ENCODE assay signal across 19 cellular contexts in genomic region chr9:109963079-109963478, GRCh38.
"Had no signal": no experiment of that assay in that cellular context is flagged by ENCODE, and none has a peak within 500 bp of the region (broad histone marks: within the 10 kb centered on the region; RNA-seq: fewer than 3 reads in every experiment).

No MANE protein-coding gene starts in this region.

- H3K27me3 ChIP-seq: esophagus squamous epithelium, suprapubic skin had no signal

- ATAC-seq: activated CD8-positive, alpha-beta memory T cell treated with anti-CD3 and anti-CD28 coated beads, Interleukin-2, amount 10 ng/mL, durations not matched to agents 7 days and 5 days; left ventricle myocardium superior; right cardiac atrium; stimulated activated naive CD8-positive, alpha-beta T cell treated with anti-CD3 and anti-CD28 coated beads, Interleukin-15, Interleukin-2, amounts not matched to agents 100 U/mL and 50 U/mL, for 24 hours had no signal

- H3K9me3 Mint-ChIP-seq: activated CD4-positive, alpha-beta memory T cell treated with anti-CD3 and anti-CD28 coated beads for 36 hours; activated naive CD4-positive, alpha-beta T cell treated with anti-CD3 and anti-CD28 coated beads, Interleukin-2, amount 50 U/mL, for 24 hours; activated T-helper 2 cell treated with anti-CD3 and anti-CD28 coated beads, Interferon-gamma antibody, Interleukin-2, Interleukin-4, amounts not matched to agents 10 μg/mL and 5 μg/mL and 100 μg/mL, durations not matched to agents 14 hours and 24 hours and 36 hours; neural crest cell had no signal

- H3K36me3 ChIP-seq: esophagus squamous epithelium, prostate gland, suprapubic skin had no signal

- FAIRE-seq: colon, kidney had no signal

- H3K4me1 ChIP-seq: prostate gland had no signal

- H3K9me3 ChIP-seq: esophagus squamous epithelium, prostate gland, suprapubic skin had no signal

- H3K27me3 Mint-ChIP-seq: activated naive CD4-positive, alpha-beta T cell treated with anti-CD3 and anti-CD28 coated beads, Interleukin-2, amount 50 U/mL, for 24 hours had no signal

- H3K4me3 ChIP-seq: esophagus squamous epithelium, prostate gland, skin epidermis, suprapubic skin had no signal

- H3K4me3 Mint-ChIP-seq: activated CD4-positive, alpha-beta memory T cell treated with anti-CD3 and anti-CD28 coated beads for 36 hours; activated CD8-positive, alpha-beta memory T cell treated with anti-CD3 and anti-CD28 coated beads, Interleukin-2, amount 10 ng/mL, durations not matched to agents 7 days and 5 days; activated naive CD4-positive, alpha-beta T cell treated with anti-CD3 and anti-CD28 coated beads, Interleukin-2, amount 50 U/mL, for 24 hours; neural crest cell had no signal

- H3K36me3 Mint-ChIP-seq: activated CD4-positive, alpha-beta memory T cell treated with anti-CD3 and anti-CD28 coated beads for 36 hours; activated CD8-positive, alpha-beta memory T cell treated with anti-CD3 and anti-CD28 coated beads, Interleukin-2, amount 10 ng/mL, durations not matched to agents 7 days and 5 days; activated naive CD4-positive, alpha-beta T cell treated with anti-CD3 and anti-CD28 coated beads, Interleukin-2, amount 50 U/mL, for 24 hours had no signal

- DNase-seq: activated CD4-positive, alpha-beta memory T cell treated with anti-CD3 and anti-CD28 coated beads for 36 hours; activated CD8-positive, alpha-beta memory T cell treated with anti-CD3 and anti-CD28 coated beads, Interleukin-2, amount 10 ng/mL, durations not matched to agents 7 days and 5 days; activated T-cell treated with anti-CD3 and anti-CD28 coated beads, Interleukin-2, amount 50 U/mL, for 1 hour; esophagus squamous epithelium; hippocampal formation; kidney; left ventricle myocardium superior; mesendoderm; right cardiac atrium; stimulated activated CD4-positive, alpha-beta T cell treated with anti-CD3 and anti-CD28 coated beads, Interleukin-4, amount 100 ng/mL, for 24 hours; stimulated activated naive CD8-positive, alpha-beta T cell treated with anti-CD3 and anti-CD28 coated beads, Interleukin-15, Interleukin-2, amounts not matched to agents 100 U/mL and 50 U/mL, for 24 hours; trophoblast cell had no signal

- H3K27ac Mint-ChIP-seq: activated CD4-positive, alpha-beta memory T cell treated with anti-CD3 and anti-CD28 coated beads for 36 hours; activated CD8-positive, alpha-beta memory T cell treated with anti-CD3 and anti-CD28 coated beads, Interleukin-2, amount 10 ng/mL, durations not matched to agents 7 days and 5 days; activated naive CD4-positive, alpha-beta T cell treated with anti-CD3 and anti-CD28 coated beads, Interleukin-2, amount 50 U/mL, for 24 hours; activated T-helper 2 cell treated with anti-CD3 and anti-CD28 coated beads, Interferon-gamma antibody, Interleukin-2, Interleukin-4, amounts not matched to agents 10 μg/mL and 5 μg/mL and 100 μg/mL, durations not matched to agents 14 hours and 24 hours and 36 hours had no signal

- H3K27ac ChIP-seq: esophagus squamous epithelium, prostate gland, skin epidermis, suprapubic skin had no signal
